14 cellular contexts compared by ENCODE assay signal in the genomic region with DNA sequence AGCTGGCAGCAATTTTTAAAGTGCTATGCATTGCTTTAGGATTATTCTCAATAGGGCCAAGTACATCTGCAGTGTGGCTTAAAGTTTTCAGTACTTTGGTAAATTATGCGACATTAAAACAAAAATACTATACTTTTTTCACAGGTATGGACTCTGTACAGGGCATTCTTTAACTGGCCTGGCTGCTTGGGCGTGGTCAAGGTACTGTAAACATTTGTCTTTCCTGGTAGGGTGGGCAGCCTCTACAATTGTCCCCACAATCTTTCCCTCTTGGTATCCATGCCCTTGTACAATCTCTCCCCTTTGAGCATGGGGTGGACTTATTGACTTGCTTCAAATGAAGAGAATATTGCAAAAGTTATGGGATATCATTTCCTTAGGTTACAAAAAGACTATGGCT. TPM values are rescaled to one million over a fixed set of nuclear protein-coding genes. Genes with fewer than 3 reads are reported as not detected.
DNase-seq lines count a peak whose midpoint lies in the region; ATAC-seq, FAIRE-seq and TF ChIP-seq lines count a peak whose summit lies in the region.
"Had no signal": no experiment of that assay in that cellular context is flagged by ENCODE, and none has a peak within 500 bp of the region (broad histone marks: within the 10 kb centered on the region; RNA-seq: fewer than 3 reads in every experiment).

No MANE protein-coding gene starts in this region.

- BruUV-seq in Calu3 (replicated peaks; lab: Mats Ljungman, UMichigan), result no TSS peak

- no peak overlapping the region for H3K4me3 ChIP-seq in mesendoderm (ENCODE audit: low read length)
- H3K4me3 ChIP-seq in transverse colon, result no peak overlapping the region
- H3K4me3 ChIP-seq in pancreas, result no peak overlapping the region
- H3K4me3 ChIP-seq: GM23338 had no signal

- CTCF ChIA-PET in Calu3 (lab: Charles Lee) (interaction anchor here (1.0 to 2.7 kb wide), 6 partner anchors 22 to 425 kb away, joined by 3 to 29 read pairs (median 4); partner anchors contain the start of genes DMXL1 and DTWD2), activated B cell treated with CpG ODN at 0.5 μM for 24 hours (lab: Charles Lee) (interaction anchor here (0.7 to 6.8 kb wide), 39 partner anchors 8 to 424 kb away, joined by 3 to 101 read pairs (median 6); partner anchors contain the start of genes DMXL1, DTWD2 and TNFAIP8)

- whole genome bisulfite sequencing in mesendoderm (ENCODE audit: extremely low coverage, insufficient coverage, low lambda C conversion rate), result no CpG with 5 or more reads among the region's 2 CpGs
- 58 to 80% methylated on average over 2 of the region's 2 CpGs for WGBS in transverse colon (ENCODE audit: low coverage in 1 of 2), 2 donors
- WGBS in pancreas, 2 donors, result 59 to 60% methylated on average over 2 of the region's 2 CpGs

- H3K4me2 ChIP-seq in mesendoderm (ENCODE audit: low read length), result no peak overlapping the region
- H3K4me2 ChIP-seq: GM23338 had no signal

- H3K9me3 ChIP-seq in transverse colon (no peaks in the 10 kb centered on the region), pancreas (no peaks in the 10 kb centered on the region)

- no peak overlapping the region for H3K9ac ChIP-seq in mesendoderm (ENCODE audit: low read length)

- H2BK5ac ChIP-seq in mesendoderm (ENCODE audit: low read length), result no peak overlapping the region

- H3K18ac ChIP-seq in mesendoderm (ENCODE audit: low read length), result no peak overlapping the region

- no peak overlapping the region for H2AK5ac ChIP-seq in mesendoderm (ENCODE audit: low read length)

- TF ChIP-seq CTCF in Calu3 (IDR thresholded peaks at IDR 0.05; ENCODE audit: unreplicated experiment) (no peak), activated B cell treated with CpG ODN at 0.5 μM for 24 hours (IDR thresholded peaks at IDR 0.05) (no peak), transverse colon (IDR thresholded peaks at IDR 0.05) (no peak), pancreas (IDR thresholded peaks at IDR 0.05) (no peak)

- no peak for ATAC-seq in activated B cell treated with CpG ODN at 0.5 μM for 24 hours (ENCODE audit: low read depth)
- ATAC-seq in pancreas, result no peak
- no peak for ATAC-seq in GM21381 (IDR thresholded peaks at IDR 0.05; ENCODE audit: unreplicated experiment)

- TF ChIP-seq EP300 in transverse colon (IDR thresholded peaks at IDR 0.05; ENCODE audit: low read depth), result no peak

- no peak overlapping the region for H3K4ac ChIP-seq in mesendoderm (ENCODE audit: low read depth, low read length)

- no peak overlapping the region for H4K8ac ChIP-seq in mesendoderm (ENCODE audit: low read depth, low read length)

- no peak overlapping the region for H2BK120ac ChIP-seq in mesendoderm (ENCODE audit: low read depth, low read length)

- H3K4me1 ChIP-seq in mesendoderm (ENCODE audit: control insufficient read depth, low read depth, low read length) (peaks cover 9% of the 10 kb centered on the region), transverse colon (peaks cover 7 to 20% (median 11%) of the 10 kb centered on the region in 4 donors), pancreas (peaks cover 0 to 3% (median 0%) of the 10 kb centered on the region in 3 donors)

- in situ Hi-C loops in transverse colon (cut with MboI; ENCODE audit: low pct_ligation_motif_present in 1 of 4, low pct_unique_long_range_greater_than_20kb in 1 of 4, low sequenced_read_pairs in 3 of 4), result loop anchor here (10.0 to 25.0 kb wide), 4 partner anchors 151 to 428 kb away; partner anchors contain the start of gene DTWD2 (in 2 of the 4)

- no peak for TF ChIP-seq POLR2A in transverse colon (IDR thresholded peaks at IDR 0.05)

- POLR2A ChIA-PET in activated B cell treated with CpG ODN at 0.5 μM for 24 hours (lab: Charles Lee), result interaction anchor here (0.5 to 2.6 kb wide), 13 partner anchors 14 to 424 kb away, joined by 3 to 19 read pairs (median 5); partner anchors contain the start of genes DMXL1, DTWD2 and TNFAIP8

- intact Hi-C loops in Calu3 (cut with micrococcal nuclease; ENCODE audit: unreplicated experiment), result loop anchor here (1.0 to 5.0 kb wide), 8 partner anchors 58 to 425 kb away; partner anchors contain the start of genes DMXL1 and DTWD2
- intact Hi-C loops in activated B cell treated with CpG ODN at 0.5 μM for 24 hours (cut with micrococcal nuclease), result loop anchor here (1.0 to 2.0 kb wide), 9 partner anchors 46 to 1045 kb away; partner anchors contain the start of genes DTWD2 and TNFAIP8
- intact Hi-C loops in transverse colon (cut with DNase I; ENCODE audit: low total_unique reads), result loop anchor here (5.0 to 10.0 kb wide), 2 partner anchors 138 to 426 kb away; partner anchors contain the start of gene DTWD2
- intact Hi-C loops in pancreas (cut with DNase I), result loop anchor here in 1 of 3 donors (10.0 kb wide), 1 partner anchor 258 kb away; no protein-coding TSS in a partner anchor

- no peak overlapping the region for H3K23ac ChIP-seq in mesendoderm (ENCODE audit: low read length)

- H4K5ac ChIP-seq in mesendoderm (ENCODE audit: low read length), result no peak overlapping the region

- DNase-seq in Calu3, result peak; percentile 27
- no peak for DNase-seq in activated B cell treated with CpG ODN at 0.5 μM for 24 hours
- no peak for DNase-seq in mesendoderm
- peak; percentile 52 for DNase-seq in transverse colon
- no peak for DNase-seq in pancreas
- no peak for DNase-seq in NCI-H1417 treated with DMSO at 0.1 percent for 48 hours (lab: John Stamatoyannopoulos, UW)
- DNase-seq: ACHN, C1 segment of cervical spinal cord, DMS79, H7 had no signal

- H3K27ac Mint-ChIP-seq in Calu3 (ENCODE audit: unreplicated experiment), result no peak overlapping the region
- H3K27ac Mint-ChIP-seq in activated B cell treated with CpG ODN at 0.5 μM for 24 hours, result peak overlapping the region; percentile 93
- H3K27ac Mint-ChIP-seq: GM23338 had no signal

- H3K56ac ChIP-seq in mesendoderm (ENCODE audit: low read length), result no peak overlapping the region

- H3K27me3 Mint-ChIP-seq in Calu3 (ENCODE audit: unreplicated experiment) (no peaks in the 10 kb centered on the region), activated B cell treated with CpG ODN at 0.5 μM for 24 hours (no peaks in the 10 kb centered on the region)
- H3K27me3 Mint-ChIP-seq: CD4-positive, alpha-beta T cell had no signal

- no peak for FAIRE-seq in pancreas (lab: Jason Lieb, UNC)
- FAIRE-seq: GM12878 had no signal

- H3K27me3 ChIP-seq in mesendoderm (ENCODE audit: insufficient read depth, low read length, poor library complexity) (no peaks in the 10 kb centered on the region), transverse colon (no peaks in the 10 kb centered on the region), pancreas (no peaks in the 10 kb centered on the region)

- H3K79me1 ChIP-seq in mesendoderm (ENCODE audit: low read length), result no peaks in the 10 kb centered on the region

- no peak overlapping the region for H3K4me3 Mint-ChIP-seq in Calu3 (ENCODE audit: low read depth, unreplicated experiment)
- no peak overlapping the region for H3K4me3 Mint-ChIP-seq in activated B cell treated with CpG ODN at 0.5 μM for 24 hours

- H2BK15ac ChIP-seq in mesendoderm (replicated peaks; ENCODE audit: low read depth), result peak overlapping the region; percentile 36

- H3K36me3 Mint-ChIP-seq in Calu3 (ENCODE audit: insufficient read depth, unreplicated experiment) (peaks cover 6% of the 10 kb centered on the region), activated B cell treated with CpG ODN at 0.5 μM for 24 hours (ENCODE audit: low read depth) (peaks cover 5% of the 10 kb centered on the region)

- no peak overlapping the region for H3K27ac ChIP-seq in mesendoderm (ENCODE audit: low read depth, low read length)
- no peak overlapping the region for H3K27ac ChIP-seq in transverse colon
- H3K27ac ChIP-seq in pancreas, result no peak overlapping the region

- H3K4me1 Mint-ChIP-seq in Calu3 (ENCODE audit: low read depth, unreplicated experiment) (peaks cover 37% of the 10 kb centered on the region), activated B cell treated with CpG ODN at 0.5 μM for 24 hours (peaks cover 84% of the 10 kb centered on the region)

- H3K9me3 Mint-ChIP-seq in Calu3 (ENCODE audit: low read depth, unreplicated experiment) (no peaks in the 10 kb centered on the region), activated B cell treated with CpG ODN at 0.5 μM for 24 hours (peaks cover 12% of the 10 kb centered on the region)
- H3K9me3 Mint-ChIP-seq: CD4-positive, alpha-beta T cell; GM23338 had no signal

- no peaks in the 10 kb centered on the region for H3K36me3 ChIP-seq in mesendoderm (ENCODE audit: control insufficient read depth, insufficient read depth, low read length)
- H3K36me3 ChIP-seq in transverse colon, result no peaks in the 10 kb centered on the region
- no peaks in the 10 kb centered on the region for H3K36me3 ChIP-seq in pancreas

- no peaks in the 10 kb centered on the region for H3K79me2 ChIP-seq in mesendoderm (ENCODE audit: control insufficient read depth, insufficient read depth, low read length)

RNA-seq across cellular contexts. Expression of gene HSD17B4, which starts 39.5 kb away (rescaled TPM):
- 246 and 265 TPM in 2 replicates for total RNA-seq in Calu3 (2022)
- 106 and 130 TPM in 2 replicates for total RNA-seq in activated B cell treated with CpG ODN at 0.5 μM for 24 hours
- 337 TPM for polyA plus RNA-seq in mesendoderm (2013, experiment 1 of 2)
- polyA plus RNA-seq in mesendoderm (2013, experiment 2 of 2), result 318 TPM
- 100 to 1,000 TPM; 105 to 224 (median 166) TPM for total RNA-seq in transverse colon
- total RNA-seq in pancreas, result 100 to 1,000 TPM; 122 to 152 (median 130) TPM
- 100 to 1,000 TPM; 120 to 133 TPM for polyA plus RNA-seq in pancreas

RNA-seq across cellular contexts. Expression of gene TNFAIP8, which starts 57.0 kb away (rescaled TPM):
- total RNA-seq in Calu3 (2022) (24.2 and 30.6 TPM in 2 replicates), activated B cell treated with CpG ODN at 0.5 μM for 24 hours (135 and 149 TPM in 2 replicates), transverse colon (10 to 100 TPM in 3 of 4 donors, 1 to 10 TPM in 1; 9.8 to 28.1 (median 22.5) TPM), pancreas (10 to 100 TPM in 3 of 6 donors, 1 to 10 TPM in 3; 7.5 to 14.2 (median 10.6) TPM)
- 11.8 TPM for polyA plus RNA-seq in mesendoderm (2013, experiment 1 of 2)
- 11.9 TPM for polyA plus RNA-seq in mesendoderm (2013, experiment 2 of 2)
- polyA plus RNA-seq in pancreas, result 1 to 10 TPM; 5.7 to 7.7 TPM

Comparison
In these comparisons a context has a peak if more than half of its experiments do, and no peak if none do; other contexts are left out.
1. DNase-seq: peak in Calu3 (single experiment) and transverse colon (single experiment); none in activated B cell treated with CpG ODN at 0.5 μM for 24 hours (single experiment), mesendoderm (single experiment), pancreas (0 of 6) and NCI-H1417 treated with DMSO at 0.1 percent for 48 hours (single experiment).